In genomic region chr9:35115680-35116538, GRCh38 we compare ENCODE assay signal across 8 cellular contexts. TPM values are rescaled to one million over a fixed set of nuclear protein-coding genes. Genes with fewer than 3 reads are reported as not detected.
DNase-seq lines count a peak whose midpoint lies in the region; ATAC-seq and TF ChIP-seq lines count a peak whose summit lies in the region.

ATOSB (minus strand) TSS chr9:35115862; CDS start chr9:35108274, 7,588 bp downstream.

- no peaks in the 10 kb centered on the region for H3K9me3 Mint-ChIP-seq in activated naive CD8-positive, alpha-beta T cell treated with anti-CD3 and anti-CD28 coated beads, Interleukin-2, amount 50 U/mL, for 24 hours

- TF ChIP-seq POLR2A in tibial nerve (IDR thresholded peaks at IDR 0.05), result peak; percentile 26 to 53

- peak within 1 kb of the TSS; percentile 83 for H3K4me3 Mint-ChIP-seq in activated naive CD8-positive, alpha-beta T cell treated with anti-CD3 and anti-CD28 coated beads, Interleukin-2, amount 50 U/mL, for 24 hours

- H3K27me3 ChIP-seq in parathyroid adenoma (ENCODE audit: control insufficient read depth, insufficient read depth, low read length) (no peaks in the 10 kb centered on the region), tibial nerve (no peaks in the 10 kb centered on the region)

- TF ChIP-seq EP300 in tibial nerve (IDR thresholded peaks at IDR 0.05), result peak in 1 of 2 donors; percentile 66

- WGBS in tibial nerve, 2 donors, result 1% methylated on average over 49 to 54 of the region's 54 CpGs

- peak within 1 kb of the TSS; percentile 70 for H3K27ac Mint-ChIP-seq in activated naive CD8-positive, alpha-beta T cell treated with anti-CD3 and anti-CD28 coated beads, Interleukin-2, amount 50 U/mL, for 24 hours

- H3K4me1 Mint-ChIP-seq in activated naive CD8-positive, alpha-beta T cell treated with anti-CD3 and anti-CD28 coated beads, Interleukin-2, amount 50 U/mL, for 24 hours, result peaks cover 56% of the 10 kb centered on the region

- H3K36me3 Mint-ChIP-seq in activated naive CD8-positive, alpha-beta T cell treated with anti-CD3 and anti-CD28 coated beads, Interleukin-2, amount 50 U/mL, for 24 hours (ENCODE audit: low read depth), result no peaks in the 10 kb centered on the region

- H3K36me3 ChIP-seq in parathyroid adenoma (ENCODE audit: control insufficient read depth, insufficient read depth, low read length) (no peaks in the 10 kb centered on the region), tibial nerve (no peaks in the 10 kb centered on the region)

- H3K27me3 Mint-ChIP-seq in activated naive CD8-positive, alpha-beta T cell treated with anti-CD3 and anti-CD28 coated beads, Interleukin-2, amount 50 U/mL, for 24 hours, result no peaks in the 10 kb centered on the region

- DNase-seq in GM12864 (ENCODE audit: low read depth), result peak; percentile 91
- DNase-seq in NCI-H1417 (lab: John Stamatoyannopoulos, UW), result peak; percentile 88 to 96 (median 95)
- peak; percentile 88 to 89 for DNase-seq in SW 1271 (lab: John Stamatoyannopoulos, UW)
- DNase-seq in activated naive CD8-positive, alpha-beta T cell treated with anti-CD3 and anti-CD28 coated beads, Interleukin-2, amount 50 U/mL, for 24 hours, result peak; percentile 93
- DNase-seq in Right ventricle myocardium superior, result peak; percentile 98
- DNase-seq in tibial nerve (ENCODE audit: low spot score in 2 of 2), result peak; percentile 93 to 94

- ATAC-seq in HG02759 (IDR thresholded peaks at IDR 0.05; ENCODE audit: unreplicated experiment) (peak; percentile 59), Right ventricle myocardium superior (ENCODE audit: poor library complexity) (peak; percentile 73)
- peak; percentile 65 for ATAC-seq in activated naive CD8-positive, alpha-beta T cell treated with anti-CD3 and anti-CD28 coated beads, Interleukin-2, amount 50 U/mL, for 24 hours

- peaks cover 2% of the 10 kb centered on the region for H3K79me2 ChIP-seq in parathyroid adenoma

- H3K4me3 ChIP-seq in GM12864 (ENCODE audit: low read depth, low read length) (peak within 1 kb of the TSS; percentile 80), parathyroid adenoma (ENCODE audit: low read depth, low read length) (peak within 1 kb of the TSS; percentile 52), tibial nerve (peak within 1 kb of the TSS; percentile 34 to 66 (median 54))

- intact Hi-C loops in Right ventricle myocardium superior (cut with DNase I), result loop anchor here (2.0 to 10.0 kb wide), 3 partner anchors 49 to 361 kb away; partner anchors contain the start of gene UNC13B

- H3K27ac ChIP-seq in parathyroid adenoma (peak within 1 kb of the TSS; percentile 90), tibial nerve (peak within 1 kb of the TSS; percentile 89 to 95 (median 90))

- peaks cover 5% of the 10 kb centered on the region for H3K4me1 ChIP-seq in parathyroid adenoma
- H3K4me1 ChIP-seq in tibial nerve, result peaks cover 0 to 57% (median 38%) of the 10 kb centered on the region in 4 donors

- peak within 1 kb of the TSS; percentile 73 for H3K4me2 ChIP-seq in parathyroid adenoma (ENCODE audit: low read length)

- TF ChIP-seq CTCF in GM12864 (IDR thresholded peaks at IDR 0.05; ENCODE audit: low read depth, low read length, missing control alignments), result no peak
- TF ChIP-seq CTCF in parathyroid adenoma (IDR thresholded peaks at IDR 0.05), result no peak
- no peak for TF ChIP-seq CTCF in tibial nerve (IDR thresholded peaks at IDR 0.05)

- H3K9me3 ChIP-seq in parathyroid adenoma (ENCODE audit: control insufficient read depth, low read length) (no peaks in the 10 kb centered on the region), tibial nerve (no peaks in the 10 kb centered on the region)

- H2AFZ ChIP-seq in parathyroid adenoma, result peak within 1 kb of the TSS; percentile 86

- no peak within 1 kb of the TSS for H3K9ac ChIP-seq in parathyroid adenoma

RNA-seq across cellular contexts. Expression of gene ATOSB, which starts in this region (rescaled TPM):
- 12.9 TPM for total RNA-seq in Right ventricle myocardium superior
- 10 to 100 TPM; 13.3 to 19.5 (median 14.7) TPM for total RNA-seq in tibial nerve

Comparison
In these comparisons a context has a peak if more than half of its experiments do, and no peak if none do; other contexts are left out.
1. Peak in every context shown above with its lines: DNase-seq, ATAC-seq, H3K4me3 ChIP-seq and H3K27ac ChIP-seq.